ENCODE assay signal across 1 cellular context in genomic region chr1:39491146-39491921, GRCh38.
TF ChIP-seq lines count a peak whose summit lies in the region.

Gene BMP8A, plus strand, starts transcription at chr1:39491636. Its CDS starts 356 bp downstream, at chr1:39491992.

TF ChIP-seq in GM12878, 131 proteins besides CTCF, POLR2A, EP300 and RAD21 (continued from another document):
- TF ChIP-seq ATF2 (IDR thresholded peaks at IDR 0.05; ENCODE audit: low read length) (no peak), RB1 (IDR thresholded peaks at IDR 0.05; ENCODE audit: borderline replicate concordance) (0 out of 2 replicates have a peak, but pooled peaks have one; percentile 19), BHLHE40 (IDR thresholded peaks at IDR 0.05; ENCODE audit: borderline replicate concordance in 1 of 2, low read depth in 2 of 2, low read length in 1 of 2) (0 out of 4 replicates have a peak, but pooled peaks of 1 of the 2 experiments have one; percentile 1), NR2F1 (conservative IDR thresholded peaks at IDR 0.05) (peak; percentile 48; the same call in 1 of the 2 replicates), IKZF1 (conservative IDR thresholded peaks at IDR 0.05) (peak; percentile 78; the same call in 1 of the 2 replicates), BACH1 (IDR thresholded peaks at IDR 0.05; ENCODE audit: borderline replicate concordance) (0 out of 2 replicates have a peak, but pooled peaks have one; percentile 26), MTA3 (IDR thresholded peaks at IDR 0.05; ENCODE audit: borderline replicate concordance, low read length) (no peak), SMARCA5 (IDR thresholded peaks at IDR 0.05) (no peak), ETV6 (conservative IDR thresholded peaks at IDR 0.05 in 1 of 2, IDR thresholded peaks at IDR 0.05 in 1 of 2; ENCODE audit: borderline replicate concordance in 1 of 2, low read depth in 1 of 2) (no peak), EGR1 (IDR thresholded peaks at IDR 0.05; ENCODE audit: borderline replicate concordance in 1 of 2, low read depth in 2 of 2, low read length in 2 of 2) (peak in 1 of 2 experiments; percentile 51; a peak in 1 of 3 replicates), POLR2AphosphoS2 (IDR thresholded peaks at IDR 0.05; ENCODE audit: low read depth, low read length) (0 out of 2 replicates have a peak, but pooled peaks have one; percentile 5)
